Comparison of ENCODE assay signal across 24 cellular contexts in genomic region chr6:117508450-117508971, GRCh38.
"Had no signal": no experiment of that assay in that cellular context is flagged by ENCODE, and none has a peak within 500 bp of the region (broad histone marks: within the 10 kb centered on the region; RNA-seq: fewer than 3 reads in every experiment).

No MANE protein-coding gene starts in this region.

- DNase-seq: Kasumi-1, MM.1S, NCI-H1092 treated with DMSO at 0.1 percent for 48 hours, NCI-H1436 treated with DMSO at 0.1 percent for 48 hours, NCI-H1694, NCI-H1930, NCI-H2081, NCI-H2107, NCI-H2227 treated with DMSO at 0.1 percent for 48 hours, NCI-H446, NCI-H510A, NCI-H524 treated with DMSO at 0.1 percent for 48 hours, NCI-H69, NCI-H774, SHP77 treated with DMSO at 0.1 percent for 48 hours, SJCRH30, T-helper 1 cell had no signal

- H3K27ac ChIP-seq: KMS-11, RWPE1, SJCRH30 had no signal

- H3K36me3 ChIP-seq: SJCRH30 had no signal

- H3K9me3 ChIP-seq: SJCRH30 had no signal

- H3K4me3 ChIP-seq: K562, SJCRH30 had no signal

- H3K4me2 ChIP-seq: KMS-11 had no signal

- FAIRE-seq: K562 had no signal

- H3K27me3 ChIP-seq: SJCRH30 had no signal

- H3K9ac ChIP-seq: KMS-11 had no signal

- ATAC-seq: K562, Panc1, PC-3, Right ventricle myocardium inferior, SK-N-SH treated with all-trans-retinoic acid at 6 μM for 48 hours had no signal
